In genomic region chr11:130312046-130312445, GRCh38 we compare ENCODE assay signal across 13 cellular contexts. TPM values are rescaled to one million over a fixed set of nuclear protein-coding genes. Genes with fewer than 3 reads are reported as not detected.
DNase-seq lines count a peak whose midpoint lies in the region; ATAC-seq and TF ChIP-seq lines count a peak whose summit lies in the region.
"Had no signal": no experiment of that assay in that cellular context is flagged by ENCODE, and none has a peak within 500 bp of the region (broad histone marks: within the 10 kb centered on the region; RNA-seq: fewer than 3 reads in every experiment).

No MANE protein-coding gene starts in this region.

- dilution Hi-C loops in mammary epithelial cell (cut with HindIII; ENCODE audit: low sequenced_read_pairs) = no loop called here

- H3K36me3 Mint-ChIP-seq in activated T-cell treated with anti-CD3 and anti-CD28 coated beads, Interleukin-2, amount 50 U/mL, for 24 hours (ENCODE audit: low read depth) = peaks cover 30% of the 10 kb centered on the region

- DNase-seq in activated T-cell treated with anti-CD3 and anti-CD28 coated beads, Interleukin-2, amount 50 U/mL, for 24 hours = no peak
- DNase-seq in activated T-cell treated with anti-CD3 and anti-CD28 coated beads, Interleukin-2, amount 50 U/mL, for 1 hour = no peak
- DNase-seq in NB4 (ENCODE audit: low read depth) (no peak), mammary epithelial cell (no peak), osteoblast (ENCODE audit: insufficient read length, low spot score, missing footprints) (peak; percentile 87), DMS79 (lab: John Stamatoyannopoulos, UW) (no peak), KBM-7 (no peak), Right ventricle myocardium inferior (ENCODE audit: missing footprints) (no peak)
- DNase-seq: central memory CD4-positive, alpha-beta T cell; hypothalamus; NCI-H187 treated with DMSO at 0.1 percent for 48 hours; NCI-H69; stimulated activated CD4-positive, alpha-beta T cell treated with anti-CD3 and anti-CD28 coated beads, Interleukin-2, amount 100 ng/mL, for 24 hours had no signal

- H3K4me3 Mint-ChIP-seq in activated T-cell treated with anti-CD3 and anti-CD28 coated beads, Interleukin-2, amount 50 U/mL, for 24 hours = peak overlapping the region; percentile 89

- no peak for TF ChIP-seq POLR2A in NB4 (IDR thresholded peaks at IDR 0.05; ENCODE audit: extremely low read depth, insufficient read length)

- no peak overlapping the region for H3K9ac ChIP-seq in mammary epithelial cell (ENCODE audit: insufficient read depth, low read length)

- no TSS peak for BruUV-seq in mammary epithelial cell (replicated peaks; lab: Mats Ljungman, UMichigan)

- H3K27me3 Mint-ChIP-seq in activated T-cell treated with anti-CD3 and anti-CD28 coated beads, Interleukin-2, amount 50 U/mL, for 24 hours = no peaks in the 10 kb centered on the region

- no peak for TF ChIP-seq CTCF in NB4 (IDR thresholded peaks at IDR 0.05; ENCODE audit: low read depth, low read length)
- no peak for TF ChIP-seq CTCF in mammary epithelial cell (conservative IDR thresholded peaks at IDR 0.05 in 1 of 2, IDR thresholded peaks at IDR 0.05 in 1 of 2; ENCODE audit: extremely low read depth in 1 of 2, insufficient read depth in 1 of 2, low read depth in 1 of 2, low read length in 2 of 2)
- TF ChIP-seq CTCF in osteoblast (IDR thresholded peaks at IDR 0.05; ENCODE audit: extremely low read depth, low read depth, low read length) = no peak

- no peak overlapping the region for H3K27ac Mint-ChIP-seq in activated T-cell treated with anti-CD3 and anti-CD28 coated beads, Interleukin-2, amount 50 U/mL, for 24 hours

- intact Hi-C loops in mammary epithelial cell (cut with micrococcal nuclease) = loop anchor here (5.0 kb wide), 2 partner anchors 100 kb away; no protein-coding TSS in a partner anchor
- intact Hi-C loops in Right ventricle myocardium inferior (cut with DNase I) = loop anchor here (5.0 to 10.0 kb wide), 2 partner anchors 310 to 603 kb away; partner anchors contain the start of genes PRDM10 and SNX19

- in situ Hi-C loops in mammary epithelial cell (cut with MboI; ENCODE audit: low sequenced_read_pairs in 2 of 2) (no loop called here), KBM-7 (cut with MboI; ENCODE audit: low pct_unique_long_range_greater_than_20kb, low sequenced_read_pairs) (no loop called here)

- H3K9me3 ChIP-seq in mammary epithelial cell (replicated peaks; ENCODE audit: insufficient read depth, low read length) = no peaks in the 10 kb centered on the region
- no peaks in the 10 kb centered on the region for H3K9me3 ChIP-seq in osteoblast (ENCODE audit: low read depth, low read length)

- peaks cover 65% of the 10 kb centered on the region for H3K79me2 ChIP-seq in mammary epithelial cell (ENCODE audit: insufficient read depth, low read length)
- H3K79me2 ChIP-seq in osteoblast (ENCODE audit: insufficient read depth, low read length) = peaks cover 36% of the 10 kb centered on the region

- H2AFZ ChIP-seq in mammary epithelial cell (ENCODE audit: low read depth, low read length) (no peak overlapping the region), osteoblast (ENCODE audit: low read length) (no peak overlapping the region)

- H4K20me1 ChIP-seq in mammary epithelial cell (ENCODE audit: insufficient read depth, low read length) = peaks cover 2% of the 10 kb centered on the region
- peaks cover 14% of the 10 kb centered on the region for H4K20me1 ChIP-seq in osteoblast (ENCODE audit: insufficient read depth, low read length)

- H3K4me1 Mint-ChIP-seq in activated T-cell treated with anti-CD3 and anti-CD28 coated beads, Interleukin-2, amount 50 U/mL, for 24 hours (ENCODE audit: low read depth) = peaks cover 58% of the 10 kb centered on the region

- no peak for ATAC-seq in Right ventricle myocardium inferior

- H3K36me3 ChIP-seq in mammary epithelial cell (ENCODE audit: insufficient read depth, low read length) = no peaks in the 10 kb centered on the region
- H3K36me3 ChIP-seq in osteoblast (ENCODE audit: insufficient read depth, low read length) = no peaks in the 10 kb centered on the region

- H3K27ac ChIP-seq in mammary epithelial cell (ENCODE audit: insufficient read depth, low read depth, low read length) (no peak overlapping the region), osteoblast (ENCODE audit: low read depth, low read length) (no peak overlapping the region)

- no peaks in the 10 kb centered on the region for H3K9me3 Mint-ChIP-seq in activated T-cell treated with anti-CD3 and anti-CD28 coated beads, Interleukin-2, amount 50 U/mL, for 24 hours

- CTCF ChIA-PET in mammary epithelial cell (lab: Charles Lee; ENCODE audit: low non-redundant PET) = no interaction called here

- H3K4me1 ChIP-seq in mammary epithelial cell (ENCODE audit: insufficient read depth, low read length) = peaks cover 18% of the 10 kb centered on the region
- H3K4me1 ChIP-seq in osteoblast (ENCODE audit: insufficient read depth, low read length) = peaks cover 9% of the 10 kb centered on the region

- H3K4me2 ChIP-seq in mammary epithelial cell (ENCODE audit: insufficient read depth, low read depth, low read length) (peak overlapping the region; percentile 92), osteoblast (ENCODE audit: insufficient read depth, low read length) (no peak overlapping the region)

- H3K27me3 ChIP-seq in mammary epithelial cell (ENCODE audit: insufficient read depth, low read length) (no peaks in the 10 kb centered on the region), osteoblast (ENCODE audit: insufficient read depth, low read length) (no peaks in the 10 kb centered on the region)

- peak overlapping the region; percentile 96 for H3K4me3 ChIP-seq in NB4 (ENCODE audit: low read depth, low read length)
- peak overlapping the region; percentile 9 to 90 (median 70) for H3K4me3 ChIP-seq in mammary epithelial cell (replicated peaks in 1 of 3; ENCODE audit: insufficient read depth in 1 of 3, low read depth in 2 of 3, low read length in 3 of 3)
- no peak overlapping the region for H3K4me3 ChIP-seq in osteoblast (ENCODE audit: insufficient read depth, low read length)

RNA-seq across cellular contexts. Expression of gene ZBTB44, which starts 2.7 kb away (rescaled TPM):
- total RNA-seq in mammary epithelial cell (10 to 100 TPM; 27.8 to 54.3 TPM), osteoblast (47.1 and 50.3 TPM in 2 replicates), Right ventricle myocardium inferior (41.5 TPM)
- 13.3 TPM for polyA plus RNA-seq in mammary epithelial cell
- polyA minus RNA-seq in mammary epithelial cell = 38.1 TPM
